8 cellular contexts compared by ENCODE assay signal in genomic region chr1:224922404-224923164, GRCh38. TPM values are rescaled to one million over a fixed set of nuclear protein-coding genes. Genes with fewer than 3 reads are reported as not detected.
DNase-seq lines count a peak whose midpoint lies in the region; ATAC-seq and TF ChIP-seq lines count a peak whose summit lies in the region.

No MANE protein-coding gene starts in this region.

- TF ChIP-seq CTCF in fibroblast of mammary gland (conservative IDR thresholded peaks at IDR 0.05; ENCODE audit: control insufficient read depth, insufficient read depth, low read depth, low read length) (peak; percentile 82), osteocyte (IDR thresholded peaks at IDR 0.05) (peak; percentile 74)

- no peak overlapping the region for H3K4me3 Mint-ChIP-seq in osteocyte (ENCODE audit: unreplicated experiment)

- H3K4me3 ChIP-seq in fibroblast of mammary gland (ENCODE audit: control insufficient read depth, low read depth, low read length), result no peak overlapping the region

- DNase-seq in D341Med (ENCODE audit: low spot score) (peak; percentile 70), LoVo (ENCODE audit: low spot score) (peak; percentile 62), SHP77 (lab: John Stamatoyannopoulos, UW) (peak; percentile 10 to 46), fibroblast of mammary gland (ENCODE audit: low read depth) (peak; percentile 44), osteocyte (ENCODE audit: extremely low spot score, unreplicated experiment) (no peak)

- peak; percentile 71 for ATAC-seq in GM19351 (IDR thresholded peaks at IDR 0.05; ENCODE audit: unreplicated experiment)
- no peak for ATAC-seq in HG02763 (IDR thresholded peaks at IDR 0.05; ENCODE audit: unreplicated experiment)
- ATAC-seq in HG03521 (IDR thresholded peaks at IDR 0.05; ENCODE audit: unreplicated experiment), result no peak

- no peak overlapping the region for H3K27ac Mint-ChIP-seq in osteocyte (ENCODE audit: unreplicated experiment)

- no peaks in the 10 kb centered on the region for H3K36me3 Mint-ChIP-seq in osteocyte (ENCODE audit: unreplicated experiment)

- no peaks in the 10 kb centered on the region for H3K9me3 Mint-ChIP-seq in osteocyte (ENCODE audit: unreplicated experiment)

- H3K4me1 Mint-ChIP-seq in osteocyte (ENCODE audit: unreplicated experiment), result no peaks in the 10 kb centered on the region

- peaks cover 13% of the 10 kb centered on the region for H3K27me3 Mint-ChIP-seq in osteocyte (ENCODE audit: unreplicated experiment)

RNA-seq across cellular contexts. Expression of gene DNAH14, which starts 6.9 kb away (rescaled TPM):
- 14.3 and 15.4 TPM in 2 replicates for total RNA-seq in osteocyte
